ENCODE assay signal across 18 cellular contexts in genomic region chrX:19827088-19827487, GRCh38.
DNase-seq lines count a peak whose midpoint lies in the region; ATAC-seq, FAIRE-seq and TF ChIP-seq lines count a peak whose summit lies in the region.
"Had no signal": no experiment of that assay in that cellular context is flagged by ENCODE, and none has a peak within 500 bp of the region (broad histone marks: within the 10 kb centered on the region; RNA-seq: fewer than 3 reads in every experiment).

No MANE protein-coding gene starts in this region.

- H3K36me3 ChIP-seq in CD4-positive, CD25-positive, alpha-beta regulatory T cell (ENCODE audit: control insufficient read depth, insufficient read depth, low read length), result no peaks in the 10 kb centered on the region
- H3K36me3 ChIP-seq: ascending aorta, tibial artery had no signal

- H3K4me1 ChIP-seq in CD4-positive, CD25-positive, alpha-beta regulatory T cell (ENCODE audit: control insufficient read depth, insufficient read depth, low read length, poor library complexity, severe bottlenecking), result peaks cover 14% of the 10 kb centered on the region
- H3K4me1 ChIP-seq: ascending aorta, tibial artery had no signal

- H3K4me1 Mint-ChIP-seq in CD4-positive, CD25-positive, alpha-beta regulatory T cell, result peaks cover 0 to 52% (median 17%) of the 10 kb centered on the region in 4 donors
- peaks cover 20% of the 10 kb centered on the region for H3K4me1 Mint-ChIP-seq in activated T-helper 1 cell treated with anti-CD3 and anti-CD28 coated beads, Interleukin-12 subunit alpha, Interleukin-12 subunit beta, Interleukin-2, Interleukin-4 antibody, amounts not matched to agents 30 ng/mL and 10 ng/mL and 1 ng/mL, durations not matched to agents 14 hours and 24 hours and 36 hours (ENCODE audit: low read depth)
- peaks cover 14% of the 10 kb centered on the region for H3K4me1 Mint-ChIP-seq in memory B cell

- no peaks in the 10 kb centered on the region for H3K27me3 Mint-ChIP-seq in CD4-positive, CD25-positive, alpha-beta regulatory T cell
- no peaks in the 10 kb centered on the region for H3K27me3 Mint-ChIP-seq in activated T-helper 1 cell treated with anti-CD3 and anti-CD28 coated beads, Interleukin-12 subunit alpha, Interleukin-12 subunit beta, Interleukin-2, Interleukin-4 antibody, amounts not matched to agents 30 ng/mL and 10 ng/mL and 1 ng/mL, durations not matched to agents 14 hours and 24 hours and 36 hours (ENCODE audit: insufficient read depth)
- no peaks in the 10 kb centered on the region for H3K27me3 Mint-ChIP-seq in memory B cell

- intact Hi-C loops in activated T-helper 1 cell treated with anti-CD3 and anti-CD28 coated beads, Interleukin-12 subunit alpha, Interleukin-12 subunit beta, Interleukin-2, Interleukin-4 antibody, amounts not matched to agents 30 ng/mL and 10 ng/mL and 1 ng/mL, durations not matched to agents 14 hours and 24 hours and 36 hours (cut with micrococcal nuclease), result loop anchor here (5.0 kb wide), 1 partner anchor 40 kb away; no protein-coding TSS in a partner anchor

- DNase-seq in CD4-positive, CD25-positive, alpha-beta regulatory T cell, result peak in 1 of 3 donors; percentile 49
- DNase-seq in GM12892 (ENCODE audit: insufficient read length) (no peak), memory B cell (ENCODE audit: low spot score in 2 of 2) (no peak), EL (no peak), amygdala (lab: John Stamatoyannopoulos, UW) (no peak), AG08395 (ENCODE audit: low spot score) (no peak)
- DNase-seq in activated T-helper 1 cell treated with anti-CD3 and anti-CD28 coated beads, Interleukin-12 subunit alpha, Interleukin-12 subunit beta, Interleukin-2, Interleukin-4 antibody, amounts not matched to agents 30 ng/mL and 10 ng/mL and 1 ng/mL, durations not matched to agents 14 hours and 24 hours and 36 hours (ENCODE audit: low spot score), result no peak
- DNase-seq: hypothalamus; left colon; NCI-H2081; NCI-H748 treated with DMSO at 0.1 percent for 48 hours; stimulated activated CD4-positive, alpha-beta T cell treated with anti-CD3 and anti-CD28 coated beads, Interleukin-15, amount 100 ng/mL, for 24 hours; tibial artery had no signal

- peak; percentile 90 for FAIRE-seq in GM12892 (lab: Jason Lieb, UNC)
- FAIRE-seq: HTR-8/SVneo had no signal

- H3K27me3 ChIP-seq in CD4-positive, CD25-positive, alpha-beta regulatory T cell (ENCODE audit: control insufficient read depth, insufficient read depth, low read length), result no peaks in the 10 kb centered on the region
- H3K27me3 ChIP-seq: ascending aorta, BLaER1, tibial artery had no signal

- no peak for TF ChIP-seq POLR2A in GM12892 (IDR thresholded peaks at IDR 0.05; ENCODE audit: low read depth, low read length)

- H3K36me3 Mint-ChIP-seq in CD4-positive, CD25-positive, alpha-beta regulatory T cell, result no peaks in the 10 kb centered on the region
- H3K36me3 Mint-ChIP-seq in activated T-helper 1 cell treated with anti-CD3 and anti-CD28 coated beads, Interleukin-12 subunit alpha, Interleukin-12 subunit beta, Interleukin-2, Interleukin-4 antibody, amounts not matched to agents 30 ng/mL and 10 ng/mL and 1 ng/mL, durations not matched to agents 14 hours and 24 hours and 36 hours (ENCODE audit: low read depth), result peaks cover 5% of the 10 kb centered on the region
- H3K36me3 Mint-ChIP-seq in memory B cell, result peaks cover 8% of the 10 kb centered on the region

- H3K27ac Mint-ChIP-seq in CD4-positive, CD25-positive, alpha-beta regulatory T cell, result peak overlapping the region; percentile 75 to 98 (median 91)
- H3K27ac Mint-ChIP-seq in activated T-helper 1 cell treated with anti-CD3 and anti-CD28 coated beads, Interleukin-12 subunit alpha, Interleukin-12 subunit beta, Interleukin-2, Interleukin-4 antibody, amounts not matched to agents 30 ng/mL and 10 ng/mL and 1 ng/mL, durations not matched to agents 14 hours and 24 hours and 36 hours, result peak overlapping the region; percentile 75
- peak overlapping the region; percentile 68 for H3K27ac Mint-ChIP-seq in memory B cell

- peak in 1 of 2 donors; percentile 59 for ATAC-seq in CD4-positive, CD25-positive, alpha-beta regulatory T cell (ENCODE audit: low read depth in 2 of 2)
- peak; percentile 24 for ATAC-seq in memory B cell (ENCODE audit: low read depth)
- no peak for ATAC-seq in GM21576 (IDR thresholded peaks at IDR 0.05; ENCODE audit: unreplicated experiment)
- ATAC-seq: left colon had no signal

- H3K9me3 ChIP-seq in CD4-positive, CD25-positive, alpha-beta regulatory T cell (ENCODE audit: control insufficient read depth in 2 of 2, low read length in 2 of 2), result no peaks in the 10 kb centered on the region
- H3K9me3 ChIP-seq: ascending aorta, tibial artery had no signal

- H3K4me3 Mint-ChIP-seq in CD4-positive, CD25-positive, alpha-beta regulatory T cell, result peak overlapping the region; percentile 5 to 75 (median 48)
- peak overlapping the region; percentile 63 for H3K4me3 Mint-ChIP-seq in activated T-helper 1 cell treated with anti-CD3 and anti-CD28 coated beads, Interleukin-12 subunit alpha, Interleukin-12 subunit beta, Interleukin-2, Interleukin-4 antibody, amounts not matched to agents 30 ng/mL and 10 ng/mL and 1 ng/mL, durations not matched to agents 14 hours and 24 hours and 36 hours
- peak overlapping the region; percentile 11 for H3K4me3 Mint-ChIP-seq in memory B cell

- H3K4me3 ChIP-seq in CD4-positive, CD25-positive, alpha-beta regulatory T cell (ENCODE audit: low read depth, low read length), result peak overlapping the region; percentile 68
- H3K4me3 ChIP-seq: ascending aorta, BLaER1, coronary artery, tibial artery had no signal

- no peaks in the 10 kb centered on the region for H3K9me3 Mint-ChIP-seq in CD4-positive, CD25-positive, alpha-beta regulatory T cell
- peaks cover under 1% of the 10 kb centered on the region for H3K9me3 Mint-ChIP-seq in activated T-helper 1 cell treated with anti-CD3 and anti-CD28 coated beads, Interleukin-12 subunit alpha, Interleukin-12 subunit beta, Interleukin-2, Interleukin-4 antibody, amounts not matched to agents 30 ng/mL and 10 ng/mL and 1 ng/mL, durations not matched to agents 14 hours and 24 hours and 36 hours
- H3K9me3 Mint-ChIP-seq in memory B cell, result no peaks in the 10 kb centered on the region

- peak overlapping the region; percentile 60 for H3K27ac ChIP-seq in CD4-positive, CD25-positive, alpha-beta regulatory T cell (ENCODE audit: insufficient read depth, low read length, poor library complexity, severe bottlenecking)
- H3K27ac ChIP-seq: ascending aorta, BLaER1, coronary artery, tibial artery had no signal

Comparison
In these comparisons a context has a peak if more than half of its experiments do, and no peak if none do; other contexts are left out.
1. H3K4me3 Mint-ChIP-seq: peak in every context shown above with its lines; median percentile 63 in activated T-helper 1 cell treated with anti-CD3 and anti-CD28 coated beads, Interleukin-12 subunit alpha, Interleukin-12 subunit beta, Interleukin-2, Interleukin-4 antibody, amounts not matched to agents 30 ng/mL and 10 ng/mL and 1 ng/mL, durations not matched to agents 14 hours and 24 hours and 36 hours; 48 in CD4-positive, CD25-positive, alpha-beta regulatory T cell; 11 in memory B cell.